Comparison of ENCODE assay signal across 8 cellular contexts in the genomic region with DNA sequence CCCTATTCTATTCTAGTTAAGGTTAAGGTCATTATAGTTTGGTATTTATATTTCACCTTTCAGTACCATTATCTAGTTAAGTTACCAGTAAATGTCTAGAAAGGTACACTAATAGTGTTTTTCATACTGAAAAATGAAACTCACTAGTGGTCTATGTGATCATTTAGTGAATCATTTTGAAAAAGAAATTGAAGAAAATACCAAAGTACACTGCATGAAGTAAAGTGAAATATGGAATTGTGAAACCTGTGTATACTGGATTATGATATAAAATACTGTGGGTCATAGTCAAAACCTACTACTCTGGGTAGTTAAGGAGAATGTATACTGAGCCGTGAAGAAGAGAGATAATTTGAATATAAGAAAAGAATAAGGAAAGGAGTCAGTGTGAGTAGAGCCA. TPM values are rescaled to one million over a fixed set of nuclear protein-coding genes. Genes with fewer than 3 reads are reported as not detected.
A peak's percentile ranks its signal among the peaks of the same experiment; 100 is the strongest.
DNase-seq lines count a peak whose midpoint lies in the region; ATAC-seq, FAIRE-seq and TF ChIP-seq lines count a peak whose summit lies in the region.
"Not testable (repeated sequence)": the region's sequence is repeated elsewhere in the genome, so short reads cannot be mapped to it uniquely, and the experiment has no call there.

No MANE protein-coding gene starts in this region.

- ATAC-seq in GM19023 (IDR thresholded peaks at IDR 0.05; ENCODE audit: unreplicated experiment) (peak; percentile 66), GM21381 (IDR thresholded peaks at IDR 0.05; ENCODE audit: unreplicated experiment) (peak; percentile 84), HG02642 (IDR thresholded peaks at IDR 0.05; ENCODE audit: poor library complexity, unreplicated experiment) (peak; percentile 74), HG03064 (IDR thresholded peaks at IDR 0.05; ENCODE audit: low read depth, unreplicated experiment) (peak; percentile 77), HG03460 (IDR thresholded peaks at IDR 0.05; ENCODE audit: unreplicated experiment) (peak; percentile 90)
- ATAC-seq in natural killer cell treated with Interleukin-12 subunit alpha and Interleukin-12 subunit beta and Interleukin-15 and Interleukin-18, amount 100 ng/mL, for 72 hours: peak; percentile 84 to 91

- H3K36me3 Mint-ChIP-seq in activated T-cell treated with anti-CD3 and anti-CD28 coated beads, Interleukin-2, amount 50 U/mL, for 24 hours (ENCODE audit: low read depth): peaks cover 35% of the 10 kb centered on the region
- not testable (repeated sequence) for H3K36me3 Mint-ChIP-seq in natural killer cell treated with Interleukin-12 subunit alpha and Interleukin-12 subunit beta and Interleukin-15 and Interleukin-18, amount 100 ng/mL, for 72 hours

- not testable (repeated sequence) for H3K9me3 Mint-ChIP-seq in activated T-cell treated with anti-CD3 and anti-CD28 coated beads, Interleukin-2, amount 50 U/mL, for 24 hours; natural killer cell treated with Interleukin-12 subunit alpha and Interleukin-12 subunit beta and Interleukin-15 and Interleukin-18, amount 100 ng/mL, for 72 hours

- peak overlapping the region; percentile 6 for H3K4me3 Mint-ChIP-seq in activated T-cell treated with anti-CD3 and anti-CD28 coated beads, Interleukin-2, amount 50 U/mL, for 24 hours
- H3K4me3 Mint-ChIP-seq in natural killer cell treated with Interleukin-12 subunit alpha and Interleukin-12 subunit beta and Interleukin-15 and Interleukin-18, amount 100 ng/mL, for 72 hours: peak overlapping the region; percentile 52

- not testable (repeated sequence) for TF ChIP-seq POLR2A in GM12892 (IDR thresholded peaks at IDR 0.05; ENCODE audit: low read depth, low read length)

- peaks cover 40% of the 10 kb centered on the region for H3K4me1 Mint-ChIP-seq in activated T-cell treated with anti-CD3 and anti-CD28 coated beads, Interleukin-2, amount 50 U/mL, for 24 hours (ENCODE audit: low read depth)
- H3K4me1 Mint-ChIP-seq in natural killer cell treated with Interleukin-12 subunit alpha and Interleukin-12 subunit beta and Interleukin-15 and Interleukin-18, amount 100 ng/mL, for 72 hours (ENCODE audit: low read depth in 2 of 2): peaks cover 16% of the 10 kb centered on the region in 2 donors

- peak; percentile 92 for FAIRE-seq in GM12892 (lab: Jason Lieb, UNC)

- H3K27ac Mint-ChIP-seq in activated T-cell treated with anti-CD3 and anti-CD28 coated beads, Interleukin-2, amount 50 U/mL, for 24 hours: peak overlapping the region; percentile 71
- H3K27ac Mint-ChIP-seq in natural killer cell treated with Interleukin-12 subunit alpha and Interleukin-12 subunit beta and Interleukin-15 and Interleukin-18, amount 100 ng/mL, for 72 hours: peak overlapping the region; percentile 8 to 21

- peaks cover 20% of the 10 kb centered on the region for H3K27me3 Mint-ChIP-seq in activated T-cell treated with anti-CD3 and anti-CD28 coated beads, Interleukin-2, amount 50 U/mL, for 24 hours
- H3K27me3 Mint-ChIP-seq in natural killer cell treated with Interleukin-12 subunit alpha and Interleukin-12 subunit beta and Interleukin-15 and Interleukin-18, amount 100 ng/mL, for 72 hours: not testable (repeated sequence)

- DNase-seq in GM12892 (ENCODE audit: insufficient read length); activated T-cell treated with anti-CD3 and anti-CD28 coated beads, Interleukin-2, amount 50 U/mL, for 24 hours; natural killer cell treated with Interleukin-12 subunit alpha and Interleukin-12 subunit beta and Interleukin-15 and Interleukin-18, amount 100 ng/mL, for 72 hours (ENCODE audit: low spot score): not testable (repeated sequence)

RNA-seq across cellular contexts. Expression of gene MXI1, which starts 44.0 kb away (rescaled TPM):
- 16.5 TPM for polyA plus RNA-seq in GM12892 (2012; ENCODE audit: missing spikeins)
- 1 to 10 TPM; 6.4 to 7.3 TPM for total RNA-seq in natural killer cell treated with Interleukin-12 subunit alpha and Interleukin-12 subunit beta and Interleukin-15 and Interleukin-18, amount 100 ng/mL, for 72 hours

RNA-seq across cellular contexts. Expression of gene SMNDC1, which starts 53.3 kb away (rescaled TPM):
- polyA plus RNA-seq in GM12892 (2012; ENCODE audit: missing spikeins): 30.7 TPM
- total RNA-seq in natural killer cell treated with Interleukin-12 subunit alpha and Interleukin-12 subunit beta and Interleukin-15 and Interleukin-18, amount 100 ng/mL, for 72 hours: 10 to 100 TPM; 39.7 to 41.8 TPM
